25 cellular contexts compared by ENCODE assay signal in the genomic region with DNA sequence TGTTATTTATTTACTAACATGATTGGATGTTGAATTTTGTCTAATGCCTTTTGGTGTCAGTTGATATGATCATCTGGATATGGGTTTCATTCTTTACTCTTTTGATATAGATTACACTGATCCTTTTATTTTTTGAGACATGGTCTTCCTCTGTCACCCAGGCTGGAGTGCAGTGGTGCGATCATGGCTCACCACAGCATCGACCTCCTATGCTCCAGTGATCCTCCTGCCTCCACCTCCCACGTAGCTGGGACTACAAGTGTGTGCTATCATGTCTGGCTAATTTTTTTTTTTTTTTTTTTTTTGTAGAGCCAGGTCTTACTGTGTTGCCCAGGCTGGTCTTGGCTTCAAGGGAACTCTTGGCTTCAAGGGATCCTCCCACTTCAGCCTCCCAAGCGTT. TPM values are rescaled to one million over a fixed set of nuclear protein-coding genes. Genes with fewer than 3 reads are reported as not detected.
DNase-seq lines count a peak whose midpoint lies in the region; ATAC-seq and TF ChIP-seq lines count a peak whose summit lies in the region.
"Had no signal": no experiment of that assay in that cellular context is flagged by ENCODE, and none has a peak within 500 bp of the region (broad histone marks: within the 10 kb centered on the region; RNA-seq: fewer than 3 reads in every experiment).

No MANE protein-coding gene starts in this region.

- H3K27me3 Mint-ChIP-seq in MCF 10A (ENCODE audit: insufficient read depth, unreplicated experiment): no peaks in the 10 kb centered on the region
- no peaks in the 10 kb centered on the region for H3K27me3 Mint-ChIP-seq in stimulated activated naive B cell treated with anti-CD40 and anti-IgM and Interleukin-4, amounts not matched to agents 10 μg/mL and 1 μg/mL and 100 μg/mL, for 72 hours
- no peaks in the 10 kb centered on the region for H3K27me3 Mint-ChIP-seq in activated naive CD8-positive, alpha-beta T cell treated with anti-CD3 and anti-CD28 coated beads, Interleukin-2, amount 50 U/mL, for 24 hours
- H3K27me3 Mint-ChIP-seq: activated CD4-positive, alpha-beta T cell treated with anti-CD3 and anti-CD28 coated beads, Interleukin-2, amount 10 ng/mL, durations not matched to agents 7 days and 5 days; activated CD8-positive, alpha-beta memory T cell treated with anti-CD3 and anti-CD28 coated beads, Interleukin-2, amount 10 ng/mL, durations not matched to agents 7 days and 5 days; activated naive CD8-positive, alpha-beta T cell; B cell; type B pancreatic cell had no signal

- H3K9me3 Mint-ChIP-seq in MCF 10A (ENCODE audit: unreplicated experiment): peaks cover 18% of the 10 kb centered on the region
- H3K9me3 Mint-ChIP-seq in stimulated activated naive B cell treated with anti-CD40 and anti-IgM and Interleukin-4, amounts not matched to agents 10 μg/mL and 1 μg/mL and 100 μg/mL, for 72 hours: peaks cover 12 to 14% of the 10 kb centered on the region in 2 donors
- H3K9me3 Mint-ChIP-seq in activated naive CD8-positive, alpha-beta T cell treated with anti-CD3 and anti-CD28 coated beads, Interleukin-2, amount 50 U/mL, for 24 hours: peaks cover 13% of the 10 kb centered on the region
- H3K9me3 Mint-ChIP-seq: type B pancreatic cell had no signal

- no TSS peak for BruUV-seq in MCF 10A (replicated peaks; lab: Mats Ljungman, UMichigan)
- BruUV-seq in mammary epithelial cell (replicated peaks; lab: Mats Ljungman, UMichigan): no TSS peak

- no peak overlapping the region for H3K27ac ChIP-seq in mammary epithelial cell (ENCODE audit: insufficient read depth, low read depth, low read length)
- H3K27ac ChIP-seq: neutrophil, psoas muscle, VCaP had no signal

- in situ Hi-C loops in mammary epithelial cell (cut with MboI; ENCODE audit: low sequenced_read_pairs in 2 of 2): no loop called here

- dilution Hi-C loops in mammary epithelial cell (cut with HindIII; ENCODE audit: low sequenced_read_pairs): no loop called here

- H3K4me1 ChIP-seq in mammary epithelial cell (ENCODE audit: insufficient read depth, low read length): no peaks in the 10 kb centered on the region
- H3K4me1 ChIP-seq: psoas muscle had no signal

- H3K36me3 Mint-ChIP-seq in MCF 10A (ENCODE audit: insufficient read depth, unreplicated experiment): peaks cover 98% of the 10 kb centered on the region
- H3K36me3 Mint-ChIP-seq in stimulated activated naive B cell treated with anti-CD40 and anti-IgM and Interleukin-4, amounts not matched to agents 10 μg/mL and 1 μg/mL and 100 μg/mL, for 72 hours: peaks cover 61 to 87% of the 10 kb centered on the region in 2 donors
- H3K36me3 Mint-ChIP-seq in activated naive CD8-positive, alpha-beta T cell treated with anti-CD3 and anti-CD28 coated beads, Interleukin-2, amount 50 U/mL, for 24 hours (ENCODE audit: low read depth): peaks cover 78% of the 10 kb centered on the region

- no peak overlapping the region for H3K4me3 ChIP-seq in mammary epithelial cell (replicated peaks in 1 of 3; ENCODE audit: insufficient read depth in 1 of 3, low read depth in 2 of 3, low read length in 3 of 3)
- H3K4me3 ChIP-seq: GM23338, psoas muscle had no signal

- H3K4me1 Mint-ChIP-seq in MCF 10A (ENCODE audit: insufficient read depth, unreplicated experiment): peaks cover 5% of the 10 kb centered on the region
- H3K4me1 Mint-ChIP-seq in stimulated activated naive B cell treated with anti-CD40 and anti-IgM and Interleukin-4, amounts not matched to agents 10 μg/mL and 1 μg/mL and 100 μg/mL, for 72 hours: peaks cover 14 to 23% of the 10 kb centered on the region in 2 donors
- peaks cover 28% of the 10 kb centered on the region for H3K4me1 Mint-ChIP-seq in activated naive CD8-positive, alpha-beta T cell treated with anti-CD3 and anti-CD28 coated beads, Interleukin-2, amount 50 U/mL, for 24 hours

- no peaks in the 10 kb centered on the region for H4K20me1 ChIP-seq in mammary epithelial cell (ENCODE audit: insufficient read depth, low read length)

- no peak overlapping the region for H3K9ac ChIP-seq in mammary epithelial cell (ENCODE audit: insufficient read depth, low read length)

- ATAC-seq in HG02642 (IDR thresholded peaks at IDR 0.05; ENCODE audit: poor library complexity, unreplicated experiment): peak; percentile 71
- peak; percentile 72 for ATAC-seq in HG03571 (IDR thresholded peaks at IDR 0.05; ENCODE audit: unreplicated experiment)
- peak in 1 of 2 donors; percentile 31 for ATAC-seq in stimulated activated naive B cell treated with anti-CD40 and anti-IgM and Interleukin-4, amounts not matched to agents 10 μg/mL and 1 μg/mL and 100 μg/mL, for 72 hours (replicated peaks)
- no peak for ATAC-seq in activated naive CD8-positive, alpha-beta T cell treated with anti-CD3 and anti-CD28 coated beads, Interleukin-2, amount 50 U/mL, for 24 hours
- ATAC-seq in HG03139 (IDR thresholded peaks at IDR 0.05; ENCODE audit: unreplicated experiment): no peak
- ATAC-seq in GM21717 (IDR thresholded peaks at IDR 0.05; ENCODE audit: unreplicated experiment): no peak
- ATAC-seq: activated CD8-positive, alpha-beta memory T cell treated with anti-CD3 and anti-CD28 coated beads, Interleukin-2, amount 10 ng/mL, durations not matched to agents 7 days and 5 days; GM23338; psoas muscle; SK-N-SH treated with all-trans-retinoic acid at 6 μM for 48 hours had no signal

- TF ChIP-seq CTCF in MCF 10A (IDR thresholded peaks at IDR 0.05; ENCODE audit: unreplicated experiment) (no peak), mammary epithelial cell (conservative IDR thresholded peaks at IDR 0.05 in 1 of 2, IDR thresholded peaks at IDR 0.05 in 1 of 2; ENCODE audit: extremely low read depth in 1 of 2, insufficient read depth in 1 of 2, low read depth in 1 of 2, low read length in 2 of 2) (no peak)

- no peaks in the 10 kb centered on the region for H3K9me3 ChIP-seq in mammary epithelial cell (replicated peaks; ENCODE audit: insufficient read depth, low read length)
- H3K9me3 ChIP-seq: neutrophil had no signal

- no peak overlapping the region for H3K4me3 Mint-ChIP-seq in MCF 10A (ENCODE audit: unreplicated experiment)
- H3K4me3 Mint-ChIP-seq in stimulated activated naive B cell treated with anti-CD40 and anti-IgM and Interleukin-4, amounts not matched to agents 10 μg/mL and 1 μg/mL and 100 μg/mL, for 72 hours: no peak overlapping the region
- H3K4me3 Mint-ChIP-seq in activated naive CD8-positive, alpha-beta T cell treated with anti-CD3 and anti-CD28 coated beads, Interleukin-2, amount 50 U/mL, for 24 hours: no peak overlapping the region
- H3K4me3 Mint-ChIP-seq: activated CD4-positive, alpha-beta T cell treated with anti-CD3 and anti-CD28 coated beads, Interleukin-2, amount 10 ng/mL, durations not matched to agents 7 days and 5 days; activated CD8-positive, alpha-beta memory T cell treated with anti-CD3 and anti-CD28 coated beads, Interleukin-2, amount 10 ng/mL, durations not matched to agents 7 days and 5 days; activated naive CD8-positive, alpha-beta T cell; B cell; GM23338; type B pancreatic cell had no signal

- CTCF ChIA-PET in MCF 10A (lab: Yijun Ruan, JAX) (no interaction called here), mammary epithelial cell (lab: Charles Lee; ENCODE audit: low non-redundant PET) (no interaction called here)

- H3K36me3 ChIP-seq in mammary epithelial cell (ENCODE audit: insufficient read depth, low read length): peaks cover 15% of the 10 kb centered on the region

- intact Hi-C loops in MCF 10A (cut with micrococcal nuclease): no loop called here
- intact Hi-C loops in mammary epithelial cell (cut with micrococcal nuclease): no loop called here

- H3K27me3 ChIP-seq in mammary epithelial cell (ENCODE audit: insufficient read depth, low read length): no peaks in the 10 kb centered on the region
- H3K27me3 ChIP-seq: neutrophil had no signal

- H3K4me2 ChIP-seq in mammary epithelial cell (ENCODE audit: insufficient read depth, low read depth, low read length): no peak overlapping the region
- H3K4me2 ChIP-seq: GM23338 had no signal

- 88% methylated on average over 4 of the region's 4 CpGs for WGBS in mammary epithelial cell (ENCODE audit: low coverage, missing lambda C conversion rate)

- H3K27ac Mint-ChIP-seq in MCF 10A (ENCODE audit: low read depth, unreplicated experiment): peak overlapping the region; percentile 1
- H3K27ac Mint-ChIP-seq in stimulated activated naive B cell treated with anti-CD40 and anti-IgM and Interleukin-4, amounts not matched to agents 10 μg/mL and 1 μg/mL and 100 μg/mL, for 72 hours: peak overlapping the region; percentile 17
- H3K27ac Mint-ChIP-seq in activated naive CD8-positive, alpha-beta T cell treated with anti-CD3 and anti-CD28 coated beads, Interleukin-2, amount 50 U/mL, for 24 hours: no peak overlapping the region
- H3K27ac Mint-ChIP-seq: activated CD4-positive, alpha-beta T cell treated with anti-CD3 and anti-CD28 coated beads, Interleukin-2, amount 10 ng/mL, durations not matched to agents 7 days and 5 days; activated CD8-positive, alpha-beta memory T cell treated with anti-CD3 and anti-CD28 coated beads, Interleukin-2, amount 10 ng/mL, durations not matched to agents 7 days and 5 days; activated naive CD8-positive, alpha-beta T cell; activated T-helper 2 cell treated with anti-CD3 and anti-CD28 coated beads, Interferon-gamma antibody, Interleukin-2, Interleukin-4, amounts not matched to agents 10 μg/mL and 5 μg/mL and 100 μg/mL, durations not matched to agents 14 hours and 24 hours and 36 hours; B cell; GM23338; type B pancreatic cell had no signal

- peaks cover 75% of the 10 kb centered on the region for H3K79me2 ChIP-seq in mammary epithelial cell (ENCODE audit: insufficient read depth, low read length)

- H2AFZ ChIP-seq in mammary epithelial cell (ENCODE audit: low read depth, low read length): no peak overlapping the region
- H2AFZ ChIP-seq: GM23338 had no signal

- DNase-seq in MCF 10A (ENCODE audit: unreplicated experiment) (no peak), mammary epithelial cell (no peak)
- no peak for DNase-seq in stimulated activated naive B cell treated with anti-CD40 and anti-IgM and Interleukin-4, amounts not matched to agents 10 μg/mL and 1 μg/mL and 100 μg/mL, for 72 hours
- no peak for DNase-seq in activated naive CD8-positive, alpha-beta T cell treated with anti-CD3 and anti-CD28 coated beads, Interleukin-2, amount 50 U/mL, for 24 hours
- DNase-seq: activated CD4-positive, alpha-beta T cell treated with anti-CD3 and anti-CD28 coated beads, Interleukin-2, amount 10 ng/mL, durations not matched to agents 7 days and 5 days; activated CD8-positive, alpha-beta memory T cell treated with anti-CD3 and anti-CD28 coated beads, Interleukin-2, amount 10 ng/mL, durations not matched to agents 7 days and 5 days; caudate nucleus; mesendoderm; NCI-H1417; NCI-H2081 treated with DMSO at 0.1 percent for 48 hours; NCI-H446; OCI-M1; psoas muscle had no signal

- POLR2A ChIA-PET in MCF 10A (lab: Yijun Ruan, JAX): no interaction called here

RNA-seq across cellular contexts. Expression of gene BMS1, which starts 27.1 kb away (rescaled TPM):
- 26.9 and 28.1 TPM in 2 replicates for total RNA-seq in MCF 10A (2022)
- 10 to 100 TPM; 14.3 to 23.5 TPM for total RNA-seq in mammary epithelial cell
- 5.4 TPM for polyA plus RNA-seq in mammary epithelial cell
- polyA minus RNA-seq in mammary epithelial cell: 19.8 TPM

Comparison
In these comparisons a context has a peak if more than half of its experiments do, and no peak if none do; other contexts are left out.
1. ATAC-seq: peak in HG02642 (single experiment) and HG03571 (single experiment); none in activated naive CD8-positive, alpha-beta T cell treated with anti-CD3 and anti-CD28 coated beads, Interleukin-2, amount 50 U/mL, for 24 hours (single experiment), HG03139 (single experiment) and GM21717 (single experiment).